In the genomic region with DNA sequence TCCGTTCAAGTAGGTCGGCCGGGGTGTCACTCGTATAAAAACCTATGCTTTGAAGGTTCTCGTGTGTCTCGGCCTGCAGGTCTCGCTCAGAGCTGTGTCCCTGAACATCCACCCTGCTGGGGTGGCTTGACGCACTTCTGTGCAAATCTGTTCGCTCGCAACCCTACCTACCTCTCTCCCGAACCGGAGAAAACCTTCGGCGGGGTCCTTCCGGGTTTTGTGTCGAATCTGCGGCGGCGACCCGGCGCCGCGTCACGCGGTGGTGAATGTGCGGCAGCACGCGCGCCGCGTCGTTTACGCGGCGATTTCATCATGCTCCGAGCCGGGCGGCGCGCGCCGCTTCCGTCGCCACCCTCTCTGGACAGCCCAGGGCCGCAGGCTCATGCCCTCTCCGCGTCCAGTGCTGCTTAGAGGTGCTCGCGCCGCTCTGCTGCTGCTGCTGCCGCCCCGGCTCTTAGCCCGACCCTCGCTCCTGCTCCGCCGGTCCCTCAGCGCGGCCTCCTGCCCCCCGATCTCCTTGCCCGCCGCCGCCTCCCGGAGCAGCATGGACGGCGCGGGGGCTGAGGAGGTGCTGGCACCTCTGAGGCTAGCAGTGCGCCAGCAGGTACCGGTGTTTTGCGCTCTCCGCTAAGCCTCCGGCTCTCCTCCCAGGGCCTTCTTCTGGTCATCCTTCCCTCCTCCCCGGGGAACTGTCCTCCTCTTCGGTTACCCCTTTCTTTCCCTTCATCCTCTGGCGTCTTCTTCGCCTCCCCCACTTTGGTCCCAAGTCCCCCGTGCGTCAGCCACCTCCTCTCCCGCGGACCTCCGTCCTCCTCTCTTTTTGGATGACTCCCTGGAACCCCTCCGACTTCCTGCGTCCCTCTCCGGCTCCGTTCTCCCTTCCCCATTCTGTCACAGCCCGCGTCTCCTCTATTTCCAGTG, we compare ENCODE assay signal across 1 cellular context.
TF ChIP-seq lines count a peak whose summit lies in the region.

A gene with protein sequence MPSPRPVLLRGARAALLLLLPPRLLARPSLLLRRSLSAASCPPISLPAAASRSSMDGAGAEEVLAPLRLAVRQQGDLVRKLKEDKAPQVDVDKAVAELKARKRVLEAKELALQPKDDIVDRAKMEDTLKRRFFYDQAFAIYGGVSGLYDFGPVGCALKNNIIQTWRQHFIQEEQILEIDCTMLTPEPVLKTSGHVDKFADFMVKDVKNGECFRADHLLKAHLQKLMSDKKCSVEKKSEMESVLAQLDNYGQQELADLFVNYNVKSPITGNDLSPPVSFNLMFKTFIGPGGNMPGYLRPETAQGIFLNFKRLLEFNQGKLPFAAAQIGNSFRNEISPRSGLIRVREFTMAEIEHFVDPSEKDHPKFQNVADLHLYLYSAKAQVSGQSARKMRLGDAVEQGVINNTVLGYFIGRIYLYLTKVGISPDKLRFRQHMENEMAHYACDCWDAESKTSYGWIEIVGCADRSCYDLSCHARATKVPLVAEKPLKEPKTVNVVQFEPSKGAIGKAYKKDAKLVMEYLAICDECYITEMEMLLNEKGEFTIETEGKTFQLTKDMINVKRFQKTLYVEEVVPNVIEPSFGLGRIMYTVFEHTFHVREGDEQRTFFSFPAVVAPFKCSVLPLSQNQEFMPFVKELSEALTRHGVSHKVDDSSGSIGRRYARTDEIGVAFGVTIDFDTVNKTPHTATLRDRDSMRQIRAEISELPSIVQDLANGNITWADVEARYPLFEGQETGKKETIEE (plus strand): TSS at position 339 of the 921 bp plus-strand sequence. CDS start 44 bp downstream, at position 383.

TF ChIP-seq in HepG2, 621 proteins besides CTCF, POLR2A, EP300 and RAD21 (continued from another document and continues in another):
- TF ChIP-seq ZNF142 (CRISPR knock-in tag; IDR thresholded peaks at IDR 0.05) (peak; percentile 82; the same call in 1 of the 2 replicates), ZNF331 (CRISPR knock-in tag; IDR thresholded peaks at IDR 0.05) (peak; percentile 96), IKZF4 (CRISPR knock-in tag; IDR thresholded peaks at IDR 0.05; ENCODE audit: borderline replicate concordance, low read depth, not compliant biosample characterization) (no peak), ZEB1 (IDR thresholded peaks at IDR 0.05; ENCODE audit: insufficient replicate concordance, low read depth) (peak; percentile 58), ZNF263 (CRISPR knock-in tag; IDR thresholded peaks at IDR 0.05) (peak; percentile 61), PHF21A (CRISPR knock-in tag; IDR thresholded peaks at IDR 0.05) (peak; percentile 74; the same call in 1 of the 2 replicates), ZNF7 (CRISPR knock-in tag; IDR thresholded peaks at IDR 0.05) (no peak), ZNF562 (CRISPR knock-in tag; IDR thresholded peaks at IDR 0.05; ENCODE audit: borderline replicate concordance) (no peak), ZNF280B (CRISPR knock-in tag; IDR thresholded peaks at IDR 0.05; ENCODE audit: borderline replicate concordance) (peak; percentile 90), DR1 (CRISPR knock-in tag; IDR thresholded peaks at IDR 0.05) (peak; percentile 82), ZNF709 (CRISPR knock-in tag; IDR thresholded peaks at IDR 0.05) (peak; percentile 83), ZNF124 (CRISPR knock-in tag; IDR thresholded peaks at IDR 0.05) (peak; percentile 91), MLLT10 (CRISPR knock-in tag; IDR thresholded peaks at IDR 0.05) (no peak), SOX5 (CRISPR knock-in tag; IDR thresholded peaks at IDR 0.05; ENCODE audit: borderline replicate concordance) (peak; percentile 50), ATF7-NPFF (CRISPR knock-in tag; IDR thresholded peaks at IDR 0.05; ENCODE audit: low read depth) (peak; percentile 97), HMGA1 (CRISPR knock-in tag; conservative IDR thresholded peaks at IDR 0.05) (no peak), SIN3B (IDR thresholded peaks at IDR 0.05; ENCODE audit: low read length) (peak; percentile 75), SETDB1 (CRISPR knock-in tag; IDR thresholded peaks at IDR 0.05; ENCODE audit: borderline replicate concordance) (no peak), E2F1 (CRISPR knock-in tag; IDR thresholded peaks at IDR 0.05) (peak; percentile 94), TBL1XR1 (IDR thresholded peaks at IDR 0.05; ENCODE audit: borderline replicate concordance, low read length, partially characterized antibody) (no peak), MXI1 (IDR thresholded peaks at IDR 0.05; ENCODE audit: borderline replicate concordance, low read depth, low read length) (peak; percentile 90; the same call in 2 of the 3 replicates), ZNF230 (CRISPR knock-in tag; IDR thresholded peaks at IDR 0.05) (peak; percentile 76), NFKBIZ (CRISPR knock-in tag; IDR thresholded peaks at IDR 0.05) (peak; percentile 69; the same call in 1 of the 2 replicates), ZNF724P (CRISPR knock-in tag; IDR thresholded peaks at IDR 0.05; ENCODE audit: borderline replicate concordance) (no peak; the same call in 1 of the 2 replicates), NFYB (CRISPR knock-in tag; IDR thresholded peaks at IDR 0.05) (0 out of 2 replicates have a peak, but pooled peaks have one; percentile 34)
- TF ChIP-seq, protein P1, sequence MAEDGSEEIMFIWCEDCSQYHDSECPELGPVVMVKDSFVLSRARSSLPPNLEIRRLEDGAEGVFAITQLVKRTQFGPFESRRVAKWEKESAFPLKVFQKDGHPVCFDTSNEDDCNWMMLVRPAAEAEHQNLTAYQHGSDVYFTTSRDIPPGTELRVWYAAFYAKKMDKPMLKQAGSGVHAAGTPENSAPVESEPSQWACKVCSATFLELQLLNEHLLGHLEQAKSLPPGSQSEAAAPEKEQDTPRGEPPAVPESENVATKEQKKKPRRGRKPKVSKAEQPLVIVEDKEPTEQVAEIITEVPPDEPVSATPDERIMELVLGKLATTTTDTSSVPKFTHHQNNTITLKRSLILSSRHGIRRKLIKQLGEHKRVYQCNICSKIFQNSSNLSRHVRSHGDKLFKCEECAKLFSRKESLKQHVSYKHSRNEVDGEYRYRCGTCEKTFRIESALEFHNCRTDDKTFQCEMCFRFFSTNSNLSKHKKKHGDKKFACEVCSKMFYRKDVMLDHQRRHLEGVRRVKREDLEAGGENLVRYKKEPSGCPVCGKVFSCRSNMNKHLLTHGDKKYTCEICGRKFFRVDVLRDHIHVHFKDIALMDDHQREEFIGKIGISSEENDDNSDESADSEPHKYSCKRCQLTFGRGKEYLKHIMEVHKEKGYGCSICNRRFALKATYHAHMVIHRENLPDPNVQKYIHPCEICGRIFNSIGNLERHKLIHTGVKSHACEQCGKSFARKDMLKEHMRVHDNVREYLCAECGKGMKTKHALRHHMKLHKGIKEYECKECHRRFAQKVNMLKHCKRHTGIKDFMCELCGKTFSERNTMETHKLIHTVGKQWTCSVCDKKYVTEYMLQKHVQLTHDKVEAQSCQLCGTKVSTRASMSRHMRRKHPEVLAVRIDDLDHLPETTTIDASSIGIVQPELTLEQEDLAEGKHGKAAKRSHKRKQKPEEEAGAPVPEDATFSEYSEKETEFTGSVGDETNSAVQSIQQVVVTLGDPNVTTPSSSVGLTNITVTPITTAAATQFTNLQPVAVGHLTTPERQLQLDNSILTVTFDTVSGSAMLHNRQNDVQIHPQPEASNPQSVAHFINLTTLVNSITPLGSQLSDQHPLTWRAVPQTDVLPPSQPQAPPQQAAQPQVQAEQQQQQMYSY (CRISPR knock-in tag; IDR thresholded peaks at IDR 0.05) = peak; percentile 82
- TF ChIP-seq, protein P2, sequence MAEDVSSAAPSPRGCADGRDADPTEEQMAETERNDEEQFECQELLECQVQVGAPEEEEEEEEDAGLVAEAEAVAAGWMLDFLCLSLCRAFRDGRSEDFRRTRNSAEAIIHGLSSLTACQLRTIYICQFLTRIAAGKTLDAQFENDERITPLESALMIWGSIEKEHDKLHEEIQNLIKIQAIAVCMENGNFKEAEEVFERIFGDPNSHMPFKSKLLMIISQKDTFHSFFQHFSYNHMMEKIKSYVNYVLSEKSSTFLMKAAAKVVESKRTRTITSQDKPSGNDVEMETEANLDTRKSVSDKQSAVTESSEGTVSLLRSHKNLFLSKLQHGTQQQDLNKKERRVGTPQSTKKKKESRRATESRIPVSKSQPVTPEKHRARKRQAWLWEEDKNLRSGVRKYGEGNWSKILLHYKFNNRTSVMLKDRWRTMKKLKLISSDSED (CRISPR knock-in tag; IDR thresholded peaks at IDR 0.05) = no peak
- TF ChIP-seq, protein P3, sequence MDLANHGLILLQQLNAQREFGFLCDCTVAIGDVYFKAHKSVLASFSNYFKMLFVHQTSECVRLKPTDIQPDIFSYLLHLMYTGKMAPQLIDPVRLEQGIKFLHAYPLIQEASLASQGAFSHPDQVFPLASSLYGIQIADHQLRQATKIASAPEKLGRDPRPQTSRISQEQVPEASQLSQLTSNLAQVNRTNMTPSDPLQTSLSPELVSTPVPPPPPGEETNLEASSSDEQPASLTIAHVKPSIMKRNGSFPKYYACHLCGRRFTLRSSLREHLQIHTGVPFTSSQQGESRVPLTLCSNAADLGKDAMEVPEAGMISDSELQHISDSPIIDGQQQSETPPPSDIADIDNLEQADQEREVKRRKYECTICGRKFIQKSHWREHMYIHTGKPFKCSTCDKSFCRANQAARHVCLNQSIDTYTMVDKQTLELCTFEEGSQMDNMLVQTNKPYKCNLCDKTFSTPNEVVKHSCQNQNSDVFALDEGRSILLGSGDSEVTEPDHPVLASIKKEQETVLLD (CRISPR knock-in tag; IDR thresholded peaks at IDR 0.05; ENCODE audit: low read depth) = peak; percentile 74; the same call in 1 of the 2 replicates
